Comparison of ENCODE assay signal across 15 cellular contexts in genomic region chr6:90095145-90095544, GRCh38.
"Had no signal": no experiment of that assay in that cellular context is flagged by ENCODE, and none has a peak within 500 bp of the region (broad histone marks: within the 10 kb centered on the region; RNA-seq: fewer than 3 reads in every experiment).

No MANE protein-coding gene starts in this region.

- H3K27me3 Mint-ChIP-seq: central memory CD8-positive, alpha-beta T cell had no signal

- DNase-seq: activated CD4-positive, alpha-beta T cell treated with anti-CD3 and anti-CD28 coated beads, Interleukin-2, amount 50 U/mL, for 48 hours; anterior cingulate cortex; brain microvascular endothelial cell; effector CD4-positive, alpha-beta T cell; hypothalamus; left ventricle myocardium inferior; mucosa of descending colon; stimulated activated CD4-positive, alpha-beta T cell treated with anti-CD3 and anti-CD28 coated beads, Interleukin-1b, Interleukin-23, amount 100 ng/mL, for 48 hours; transverse colon had no signal

- H3K4me3 ChIP-seq: coronary artery, esophagus muscularis mucosa, left ventricle myocardium inferior, mucosa of descending colon, transverse colon had no signal

- H3K4me3 Mint-ChIP-seq: activated T-helper 1 cell treated with anti-CD3 and anti-CD28 coated beads, Interleukin-12 subunit alpha, Interleukin-12 subunit beta, Interleukin-2, Interleukin-4 antibody, amounts not matched to agents 30 ng/mL and 10 ng/mL and 1 ng/mL, durations not matched to agents 14 hours and 24 hours and 36 hours; central memory CD8-positive, alpha-beta T cell; natural killer cell treated with Interleukin-12 subunit alpha and Interleukin-12 subunit beta and Interleukin-15 and Interleukin-18, amount 100 ng/mL, for 72 hours; WTC11 had no signal

- H3K9me3 ChIP-seq: esophagus muscularis mucosa, left ventricle myocardium inferior, mucosa of descending colon, transverse colon had no signal

- H3K27ac ChIP-seq: brain microvascular endothelial cell, esophagus muscularis mucosa, left ventricle myocardium inferior, transverse colon had no signal

- H3K36me3 Mint-ChIP-seq: natural killer cell treated with Interleukin-12 subunit alpha and Interleukin-12 subunit beta and Interleukin-15 and Interleukin-18, amount 100 ng/mL, for 72 hours; WTC11 had no signal

- H3K27me3 ChIP-seq: brain microvascular endothelial cell, esophagus muscularis mucosa, transverse colon had no signal

- H3K27ac Mint-ChIP-seq: activated T-helper 1 cell treated with anti-CD3 and anti-CD28 coated beads, Interleukin-12 subunit alpha, Interleukin-12 subunit beta, Interleukin-2, Interleukin-4 antibody, amounts not matched to agents 30 ng/mL and 10 ng/mL and 1 ng/mL, durations not matched to agents 14 hours and 24 hours and 36 hours; WTC11 had no signal

- H3K36me3 ChIP-seq: brain microvascular endothelial cell, esophagus muscularis mucosa, left ventricle myocardium inferior, transverse colon had no signal

- H3K9me3 Mint-ChIP-seq: activated T-helper 1 cell treated with anti-CD3 and anti-CD28 coated beads, Interleukin-12 subunit alpha, Interleukin-12 subunit beta, Interleukin-2, Interleukin-4 antibody, amounts not matched to agents 30 ng/mL and 10 ng/mL and 1 ng/mL, durations not matched to agents 14 hours and 24 hours and 36 hours; central memory CD8-positive, alpha-beta T cell; natural killer cell treated with Interleukin-12 subunit alpha and Interleukin-12 subunit beta and Interleukin-15 and Interleukin-18, amount 100 ng/mL, for 72 hours; WTC11 had no signal

- ATAC-seq: mucosa of descending colon; natural killer cell treated with Interleukin-12 subunit alpha and Interleukin-12 subunit beta and Interleukin-15 and Interleukin-18, amount 100 ng/mL, for 72 hours; WTC11 had no signal

- H3K4me1 Mint-ChIP-seq: WTC11 had no signal
